ENCODE assay signal across 34 cellular contexts in genomic region chr7:104061652-104062051, GRCh38.
"Had no signal": no experiment of that assay in that cellular context is flagged by ENCODE, and none has a peak within 500 bp of the region (broad histone marks: within the 10 kb centered on the region; RNA-seq: fewer than 3 reads in every experiment).

No MANE protein-coding gene starts in this region.

- H3K27me3 ChIP-seq: MG63 had no signal

- DNase-seq: Karpas-422, Kasumi-1, MG63, MM.1S, MV-4-11, NCI-H1048, NCI-H1092, NCI-H1092 treated with DMSO at 0.1 percent for 48 hours, NCI-H1105, NCI-H1105 treated with DMSO at 0.1 percent for 48 hours, NCI-H1417, NCI-H1417 treated with DMSO at 0.1 percent for 48 hours, NCI-H1436, NCI-H1436 treated with DMSO at 0.1 percent for 48 hours, NCI-H146, NCI-H1694, NCI-H1694 treated with DMSO at 0.1 percent for 48 hours, NCI-H187, NCI-H187 treated with DMSO at 0.1 percent for 48 hours, NCI-H1930, NCI-H2029, NCI-H2029 treated with DMSO at 0.1 percent for 48 hours, NCI-H2081, NCI-H2081 treated with DMSO at 0.1 percent for 48 hours, NCI-H2107, NCI-H2171, NCI-H2171 treated with DMSO at 0.1 percent for 48 hours, NCI-H2227 treated with DMSO at 0.1 percent for 48 hours, NCI-H226, NCI-H345, NCI-H446, NCI-H446 treated with DMSO at 0.1 percent for 48 hours, NCI-H510A, NCI-H510A treated with DMSO at 0.1 percent for 48 hours had no signal

- H3K4me3 ChIP-seq: MG63 had no signal

- H3K36me3 ChIP-seq: MG63 had no signal

- H3K9me3 ChIP-seq: MG63 had no signal
